In genomic region chr15:31217566-31218270, GRCh38 we compare ENCODE assay signal across 17 cellular contexts.
DNase-seq lines count a peak whose midpoint lies in the region; ATAC-seq and TF ChIP-seq lines count a peak whose summit lies in the region.
"Had no signal": no experiment of that assay in that cellular context is flagged by ENCODE, and none has a peak within 500 bp of the region (broad histone marks: within the 10 kb centered on the region; RNA-seq: fewer than 3 reads in every experiment).

No MANE protein-coding gene starts in this region.

- no peak overlapping the region for H2AFZ ChIP-seq in GM23248
- H2AFZ ChIP-seq: hepatocyte had no signal

- no peaks in the 10 kb centered on the region for H3K27me3 ChIP-seq in neutrophil
- no peaks in the 10 kb centered on the region for H3K27me3 ChIP-seq in GM23248 (replicated peaks; ENCODE audit: insufficient read depth)
- H3K27me3 ChIP-seq: hepatocyte had no signal

- H3K4me3 ChIP-seq in neutrophil (ENCODE audit: low read depth in 1 of 2, low read length in 1 of 2) (peak overlapping the region in 1 of 2 experiments; percentile 96), GM23248 (no peak overlapping the region)
- H3K4me3 ChIP-seq: hepatocyte had no signal

- in situ Hi-C loops in GM23248 (cut with MboI), result no loop called here

- intact Hi-C loops in activated CD8-positive, alpha-beta T cell treated with anti-CD3 and anti-CD28 coated beads for 36 hours (cut with micrococcal nuclease), result loop anchor here (5.0 kb wide), 1 partner anchor 145 kb away; no protein-coding TSS in a partner anchor

- H3K4me2 ChIP-seq in GM23248 (ENCODE audit: unreplicated experiment), result no peak overlapping the region
- H3K4me2 ChIP-seq: hepatocyte had no signal

- H3K4me3 Mint-ChIP-seq in activated CD8-positive, alpha-beta T cell treated with anti-CD3 and anti-CD28 coated beads, Interleukin-2, amount 10 ng/mL, durations not matched to agents 7 days and 5 days, result no peak overlapping the region
- no peak overlapping the region for H3K4me3 Mint-ChIP-seq in activated CD8-positive, alpha-beta T cell treated with anti-CD3 and anti-CD28 coated beads for 36 hours
- H3K4me3 Mint-ChIP-seq in activated T-helper 17 cell treated with anti-CD3 and anti-CD28 coated beads, Interleukin-2, amount 50 U/mL, for 72 hours, result peak overlapping the region; percentile 79

- H4K20me1 ChIP-seq in GM23248 (ENCODE audit: insufficient read depth), result no peaks in the 10 kb centered on the region

- H3K9ac ChIP-seq in GM23248, result no peak overlapping the region

- CTCF ChIA-PET in activated CD8-positive, alpha-beta T cell treated with anti-CD3 and anti-CD28 coated beads, Interleukin-2, amount 10 ng/mL, durations not matched to agents 7 days and 5 days (lab: Charles Lee), result interaction anchor here (1.2 to 1.4 kb wide), 2 partner anchors 27 to 109 kb away, joined by 3 to 4 read pairs; partner anchors contain the start of gene KLF13
- CTCF ChIA-PET in activated CD8-positive, alpha-beta T cell treated with anti-CD3 and anti-CD28 coated beads for 36 hours (lab: Charles Lee), result interaction anchor here (1.0 to 1.6 kb wide), 2 partner anchors 107 to 271 kb away, joined by 3 to 7 read pairs; no protein-coding TSS in a partner anchor

- no peaks in the 10 kb centered on the region for H3K79me2 ChIP-seq in GM23248 (ENCODE audit: insufficient read depth)
- H3K79me2 ChIP-seq: hepatocyte had no signal

- ATAC-seq in activated CD8-positive, alpha-beta T cell treated with anti-CD3 and anti-CD28 coated beads, Interleukin-2, amount 10 ng/mL, durations not matched to agents 7 days and 5 days, result no peak
- ATAC-seq in activated CD8-positive, alpha-beta T cell treated with anti-CD3 and anti-CD28 coated beads for 36 hours, result no peak
- no peak for ATAC-seq in GM18505 (IDR thresholded peaks at IDR 0.05; ENCODE audit: unreplicated experiment)
- no peak for ATAC-seq in activated T-helper 17 cell treated with anti-CD3 and anti-CD28 coated beads, Interleukin-2, amount 50 U/mL, for 72 hours (replicated peaks)
- ATAC-seq in HG02938 (IDR thresholded peaks at IDR 0.05; ENCODE audit: unreplicated experiment), result no peak
- no peak for ATAC-seq in HG03045 (IDR thresholded peaks at IDR 0.05; ENCODE audit: unreplicated experiment)

- peaks cover 73 to 97% of the 10 kb centered on the region in 2 experiments for H3K4me1 ChIP-seq in neutrophil (ENCODE audit: control insufficient read depth in 1 of 2, insufficient read depth in 1 of 2, low read depth in 1 of 2, low read length in 1 of 2)
- no peaks in the 10 kb centered on the region for H3K4me1 ChIP-seq in GM23248 (ENCODE audit: insufficient read depth)

- no peaks in the 10 kb centered on the region for H3F3A ChIP-seq in GM23248 (ENCODE audit: insufficient read depth)

- H3K4me1 Mint-ChIP-seq in activated CD8-positive, alpha-beta T cell treated with anti-CD3 and anti-CD28 coated beads, Interleukin-2, amount 10 ng/mL, durations not matched to agents 7 days and 5 days (ENCODE audit: low read depth), result peaks cover 44% of the 10 kb centered on the region
- peaks cover 20% of the 10 kb centered on the region for H3K4me1 Mint-ChIP-seq in activated CD8-positive, alpha-beta T cell treated with anti-CD3 and anti-CD28 coated beads for 36 hours (ENCODE audit: low read depth)
- H3K4me1 Mint-ChIP-seq in activated T-helper 17 cell treated with anti-CD3 and anti-CD28 coated beads, Interleukin-2, amount 50 U/mL, for 72 hours, result peaks cover 12% of the 10 kb centered on the region

- H3K9me3 Mint-ChIP-seq in activated CD8-positive, alpha-beta T cell treated with anti-CD3 and anti-CD28 coated beads, Interleukin-2, amount 10 ng/mL, durations not matched to agents 7 days and 5 days (ENCODE audit: insufficient read depth), result no peaks in the 10 kb centered on the region
- H3K9me3 Mint-ChIP-seq in activated CD8-positive, alpha-beta T cell treated with anti-CD3 and anti-CD28 coated beads for 36 hours, result no peaks in the 10 kb centered on the region
- H3K9me3 Mint-ChIP-seq in activated T-helper 17 cell treated with anti-CD3 and anti-CD28 coated beads, Interleukin-2, amount 50 U/mL, for 72 hours, result no peaks in the 10 kb centered on the region
- H3K9me3 Mint-ChIP-seq: memory B cell, neural crest cell had no signal

- H3K36me3 ChIP-seq in neutrophil (peaks cover 6% of the 10 kb centered on the region), GM23248 (ENCODE audit: low read depth) (no peaks in the 10 kb centered on the region)

- no peaks in the 10 kb centered on the region for H3K9me3 ChIP-seq in neutrophil
- no peaks in the 10 kb centered on the region for H3K9me3 ChIP-seq in GM23248 (ENCODE audit: low read depth)

- POLR2A ChIA-PET in activated CD8-positive, alpha-beta T cell treated with anti-CD3 and anti-CD28 coated beads, Interleukin-2, amount 10 ng/mL, durations not matched to agents 7 days and 5 days (lab: Charles Lee), result interaction anchor here (0.6 to 1.4 kb wide), 2 partner anchors 108 to 234 kb away, joined by 3 read pairs; partner anchors contain the start of gene KLF13
- POLR2A ChIA-PET in activated CD8-positive, alpha-beta T cell treated with anti-CD3 and anti-CD28 coated beads for 36 hours (lab: Charles Lee), result interaction anchor here (1.0 to 1.4 kb wide), 2 partner anchors 86 to 218 kb away, joined by 3 read pairs; no protein-coding TSS in a partner anchor

- no peaks in the 10 kb centered on the region for H3K27me3 Mint-ChIP-seq in activated CD8-positive, alpha-beta T cell treated with anti-CD3 and anti-CD28 coated beads, Interleukin-2, amount 10 ng/mL, durations not matched to agents 7 days and 5 days (ENCODE audit: low read depth)
- no peaks in the 10 kb centered on the region for H3K27me3 Mint-ChIP-seq in activated CD8-positive, alpha-beta T cell treated with anti-CD3 and anti-CD28 coated beads for 36 hours
- H3K27me3 Mint-ChIP-seq in activated T-helper 17 cell treated with anti-CD3 and anti-CD28 coated beads, Interleukin-2, amount 50 U/mL, for 72 hours, result no peaks in the 10 kb centered on the region
- H3K27me3 Mint-ChIP-seq: memory B cell had no signal

- H3K27ac Mint-ChIP-seq in activated CD8-positive, alpha-beta T cell treated with anti-CD3 and anti-CD28 coated beads, Interleukin-2, amount 10 ng/mL, durations not matched to agents 7 days and 5 days, result peak overlapping the region; percentile 60
- H3K27ac Mint-ChIP-seq in activated CD8-positive, alpha-beta T cell treated with anti-CD3 and anti-CD28 coated beads for 36 hours, result no peak overlapping the region
- H3K27ac Mint-ChIP-seq in activated T-helper 17 cell treated with anti-CD3 and anti-CD28 coated beads, Interleukin-2, amount 50 U/mL, for 72 hours, result peak overlapping the region; percentile 81

- no peak for TF ChIP-seq CTCF in activated CD8-positive, alpha-beta T cell treated with anti-CD3 and anti-CD28 coated beads for 36 hours (IDR thresholded peaks at IDR 0.05)
- no peak for TF ChIP-seq CTCF in neutrophil (IDR thresholded peaks at IDR 0.05)

- peak overlapping the region; percentile 100 for H3K27ac ChIP-seq in neutrophil
- no peak overlapping the region for H3K27ac ChIP-seq in GM23248
- H3K27ac ChIP-seq: hepatocyte had no signal

- peak; percentile 19 for TF ChIP-seq POLR2A in GM18505 (IDR thresholded peaks at IDR 0.05; ENCODE audit: borderline replicate concordance, extremely low read depth, insufficient read depth, insufficient read length)

- no peaks in the 10 kb centered on the region for H3K36me3 Mint-ChIP-seq in activated CD8-positive, alpha-beta T cell treated with anti-CD3 and anti-CD28 coated beads, Interleukin-2, amount 10 ng/mL, durations not matched to agents 7 days and 5 days (ENCODE audit: low read depth)
- no peaks in the 10 kb centered on the region for H3K36me3 Mint-ChIP-seq in activated CD8-positive, alpha-beta T cell treated with anti-CD3 and anti-CD28 coated beads for 36 hours (ENCODE audit: low read depth)
- H3K36me3 Mint-ChIP-seq in activated T-helper 17 cell treated with anti-CD3 and anti-CD28 coated beads, Interleukin-2, amount 50 U/mL, for 72 hours (ENCODE audit: low read depth), result no peaks in the 10 kb centered on the region

- no peak for DNase-seq in activated CD8-positive, alpha-beta T cell treated with anti-CD3 and anti-CD28 coated beads, Interleukin-2, amount 10 ng/mL, durations not matched to agents 7 days and 5 days
- no peak for DNase-seq in activated CD8-positive, alpha-beta T cell treated with anti-CD3 and anti-CD28 coated beads for 36 hours
- no peak for DNase-seq in GM23248
- DNase-seq: activated CD4-positive, alpha-beta T cell treated with anti-CD3 and anti-CD28 coated beads, Interleukin-2, amount 50 U/mL, for 1 hour; activated T-cell treated with anti-CD3 and anti-CD28 coated beads, Interleukin-2, amount 50 U/mL, for 48 hours; NCI-H1694 treated with DMSO at 0.1 percent for 48 hours; NCI-H2227 treated with DMSO at 0.1 percent for 48 hours; Right ventricle myocardium superior; stimulated activated CD4-positive, alpha-beta T cell treated with anti-CD3 and anti-CD28 coated beads, Interleukin-15, amount 100 ng/mL, for 24 hours had no signal

- 97 to 100% methylated on average over 10 of the region's 10 CpGs for WGBS in GM23248 (ENCODE audit: low coverage in 1 of 2, low lambda C conversion rate in 2 of 2, missing lambda C conversion rate in 2 of 2), 2 experiments

- H3K9me2 ChIP-seq in GM23248 (ENCODE audit: insufficient read depth), result no peaks in the 10 kb centered on the region
